Comparison of ENCODE assay signal across 1 cellular context in genomic region chr6:90375681-90376439, GRCh38.
TF ChIP-seq lines count a peak whose summit lies in the region.

No MANE protein-coding gene starts in this region.

TF ChIP-seq in HepG2, 621 proteins besides CTCF, POLR2A, EP300 and RAD21 (continued from another document):
- no peak for TF ChIP-seq SNAPC4 (CRISPR knock-in tag; IDR thresholded peaks at IDR 0.05)
